Comparison of ENCODE assay signal across 28 cellular contexts in the genomic region with DNA sequence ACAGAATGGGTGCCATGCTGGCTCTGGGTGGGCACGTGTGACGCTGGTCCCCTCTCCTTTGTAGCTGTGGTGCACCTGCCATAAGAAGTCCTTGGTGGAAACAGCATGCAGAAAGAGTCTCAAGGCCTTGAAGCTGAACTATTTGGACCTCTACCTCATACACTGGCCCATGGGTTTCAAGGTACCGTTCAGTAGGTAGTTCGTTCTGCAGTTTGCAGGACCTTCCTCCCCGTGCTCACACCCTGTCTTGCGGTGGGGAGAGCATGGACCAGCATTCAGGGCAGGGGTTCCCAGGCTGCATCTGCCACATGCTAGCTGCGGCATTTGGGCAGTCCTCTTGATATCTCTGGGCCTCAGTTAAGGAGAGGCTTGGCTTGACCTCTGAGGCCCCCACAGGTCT.
"Had no signal": no experiment of that assay in that cellular context is flagged by ENCODE, and none has a peak within 500 bp of the region (broad histone marks: within the 10 kb centered on the region; RNA-seq: fewer than 3 reads in every experiment).

No MANE protein-coding gene starts in this region.

- H3K27ac Mint-ChIP-seq: activated B cell treated with CpG ODN at 0.5 μM for 24 hours; activated CD4-positive, alpha-beta memory T cell treated with anti-CD3 and anti-CD28 coated beads, Interleukin-2, amount 10 ng/mL, durations not matched to agents 7 days and 5 days; activated naive CD4-positive, alpha-beta T cell treated with anti-CD3 and anti-CD28 coated beads for 36 hours; activated naive CD4-positive, alpha-beta T cell treated with anti-CD3 and anti-CD28 coated beads, Interleukin-2, amount 50 U/mL, for 24 hours; activated T-helper 2 cell treated with anti-CD3 and anti-CD28 coated beads, Interferon-gamma antibody, Interleukin-2, Interleukin-4, amounts not matched to agents 10 μg/mL and 5 μg/mL and 100 μg/mL, durations not matched to agents 14 hours and 24 hours and 36 hours; effector memory CD8-positive, alpha-beta T cell; T-helper 17 cell; T-helper 2 cell treated with Interferon-gamma antibody and Interleukin-4, amounts not matched to agents 5 μg/mL and 100 μg/mL, for 36 hours had no signal

- H3K4me1 ChIP-seq: esophagus squamous epithelium, gastroesophageal sphincter had no signal

- H3K27ac ChIP-seq: brain microvascular endothelial cell, esophagus squamous epithelium, gastroesophageal sphincter, heart right ventricle, WERI-Rb-1 had no signal

- H3K9me3 Mint-ChIP-seq: activated B cell treated with CpG ODN at 0.5 μM for 24 hours; activated CD4-positive, alpha-beta memory T cell treated with anti-CD3 and anti-CD28 coated beads, Interleukin-2, amount 10 ng/mL, durations not matched to agents 7 days and 5 days; activated naive CD4-positive, alpha-beta T cell treated with anti-CD3 and anti-CD28 coated beads, Interleukin-2, amount 50 U/mL, for 24 hours; activated T-cell treated with anti-CD3 and anti-CD28 coated beads, Interleukin-2, amount 50 U/mL, for 4 hours; activated T-helper 2 cell treated with anti-CD3 and anti-CD28 coated beads, Interferon-gamma antibody, Interleukin-2, Interleukin-4, amounts not matched to agents 10 μg/mL and 5 μg/mL and 100 μg/mL, durations not matched to agents 14 hours and 24 hours and 36 hours; central memory CD8-positive, alpha-beta T cell; effector memory CD8-positive, alpha-beta T cell; T-helper 2 cell treated with Interferon-gamma antibody and Interleukin-4, amounts not matched to agents 5 μg/mL and 100 μg/mL, for 36 hours had no signal

- ATAC-seq: activated CD4-positive, CD25-positive, alpha-beta regulatory T cell treated with anti-CD3 and anti-CD28 coated beads, Interleukin-2, amount 50 U/mL, for 24 hours; activated T-cell treated with anti-CD3 and anti-CD28 coated beads, Interleukin-2, amount 50 U/mL, for 4 hours; effector memory CD8-positive, alpha-beta T cell; gastroesophageal sphincter; heart right ventricle; T-helper 17 cell had no signal

- DNase-seq: activated B cell treated with CpG ODN at 0.5 μM for 24 hours; activated CD4-positive, alpha-beta memory T cell treated with anti-CD3 and anti-CD28 coated beads, Interleukin-2, amount 10 ng/mL, durations not matched to agents 7 days and 5 days; activated CD4-positive, alpha-beta T cell treated with anti-CD3 and anti-CD28 coated beads for 48 hours; activated CD4-positive, alpha-beta T cell treated with anti-CD3 and anti-CD28 coated beads, Interleukin-2, amount 50 U/mL, for 4 hours; activated effector memory CD4-positive, alpha-beta T cell treated with anti-CD3 and anti-CD28 coated beads, Interleukin-2, amount 50 U/mL, for 16 hours; activated naive CD4-positive, alpha-beta T cell treated with anti-CD3 and anti-CD28 coated beads for 36 hours; activated T-cell treated with anti-CD3 and anti-CD28 coated beads, Interleukin-2, amount 50 U/mL, for 4 hours; amniotic stem cell; anterior cingulate cortex; brain microvascular endothelial cell; cortex of kidney; dermis blood vessel endothelial cell; effector CD4-positive, alpha-beta T cell; effector memory CD8-positive, alpha-beta T cell; erythroblast; esophagus squamous epithelium; foreskin melanocyte; heart right ventricle; T-helper 1 cell; T-helper 17 cell; T1000; WERI-Rb-1 had no signal

- H3K4me3 ChIP-seq: esophagus squamous epithelium, gastroesophageal sphincter, heart right ventricle had no signal

- H3K36me3 ChIP-seq: brain microvascular endothelial cell, WERI-Rb-1 had no signal

- H3K4me3 Mint-ChIP-seq: activated B cell treated with CpG ODN at 0.5 μM for 24 hours; activated CD4-positive, alpha-beta memory T cell treated with anti-CD3 and anti-CD28 coated beads, Interleukin-2, amount 10 ng/mL, durations not matched to agents 7 days and 5 days; activated naive CD4-positive, alpha-beta T cell treated with anti-CD3 and anti-CD28 coated beads for 36 hours; activated naive CD4-positive, alpha-beta T cell treated with anti-CD3 and anti-CD28 coated beads, Interleukin-2, amount 50 U/mL, for 24 hours; activated T-cell treated with anti-CD3 and anti-CD28 coated beads, Interleukin-2, amount 50 U/mL, for 4 hours; central memory CD8-positive, alpha-beta T cell; effector memory CD8-positive, alpha-beta T cell; T-helper 17 cell; T-helper 2 cell treated with Interferon-gamma antibody and Interleukin-4, amounts not matched to agents 5 μg/mL and 100 μg/mL, for 36 hours had no signal

- H3K9me3 ChIP-seq: esophagus squamous epithelium, gastroesophageal sphincter, heart right ventricle had no signal

- H3K27me3 ChIP-seq: brain microvascular endothelial cell, esophagus squamous epithelium, gastroesophageal sphincter, heart right ventricle had no signal

- H3K4me1 Mint-ChIP-seq: activated B cell treated with CpG ODN at 0.5 μM for 24 hours; central memory CD8-positive, alpha-beta T cell had no signal
